Comparison of ENCODE assay signal across 22 cellular contexts in genomic region chr3:119635719-119636118, GRCh38. TPM values are rescaled to one million over a fixed set of nuclear protein-coding genes. Genes with fewer than 3 reads are reported as not detected.
A peak's percentile ranks its signal among the peaks of the same experiment; 100 is the strongest.
DNase-seq lines count a peak whose midpoint lies in the region; ATAC-seq, FAIRE-seq and TF ChIP-seq lines count a peak whose summit lies in the region.
"Had no signal": no experiment of that assay in that cellular context is flagged by ENCODE, and none has a peak within 500 bp of the region (broad histone marks: within the 10 kb centered on the region; RNA-seq: fewer than 3 reads in every experiment).

No MANE protein-coding gene starts in this region.

- H2AFZ ChIP-seq in PC-9, result no peak overlapping the region

- intact Hi-C loops in Right ventricle myocardium superior (cut with DNase I) (loop anchor here (5.0 kb wide), 1 partner anchor 33 kb away; no protein-coding TSS in a partner anchor), PC-9 (cut with micrococcal nuclease; ENCODE audit: unreplicated experiment) (no loop called here)

- H3K27me3 Mint-ChIP-seq in HFFc6 (ENCODE audit: insufficient read depth), result no peaks in the 10 kb centered on the region
- H3K27me3 Mint-ChIP-seq in activated T-cell treated with anti-CD3 and anti-CD28 coated beads, Interleukin-2, amount 50 U/mL, for 72 hours (ENCODE audit: low read depth), result peaks cover 4% of the 10 kb centered on the region
- H3K27me3 Mint-ChIP-seq: activated CD4-positive, alpha-beta T cell treated with anti-CD3 and anti-CD28 coated beads for 36 hours; CD4-positive, CD25-positive, alpha-beta regulatory T cell had no signal

- H2BK5ac ChIP-seq in mesendoderm (ENCODE audit: low read length), result no peak overlapping the region

- TF ChIP-seq CTCF in A549 (IDR thresholded peaks at IDR 0.05) (no peak), HFFc6 (IDR thresholded peaks at IDR 0.05) (no peak), PC-9 (conservative IDR thresholded peaks at IDR 0.05) (no peak)

- CTCF ChIA-PET in A549 (lab: Yijun Ruan, JAX) (interaction anchor here (1.2 kb wide), 1 partner anchor 12 kb away, joined by 5 read pairs; no protein-coding TSS in a partner anchor), PC-9 (lab: Charles Lee) (no interaction called here)

- no peaks in the 10 kb centered on the region for H3K27me3 ChIP-seq in mesendoderm (ENCODE audit: insufficient read depth, low read length, poor library complexity)
- no peaks in the 10 kb centered on the region for H3K27me3 ChIP-seq in PC-9 (ENCODE audit: insufficient read depth, low read depth)
- H3K27me3 ChIP-seq: body of pancreas, MG63, vagina had no signal

- no peak for FAIRE-seq in A549 (lab: Jason Lieb, UNC)
- FAIRE-seq: frontal cortex, TTC549 had no signal

- no peaks in the 10 kb centered on the region for H4K20me1 ChIP-seq in PC-9 (ENCODE audit: insufficient read depth)

- H3K36me3 Mint-ChIP-seq in HFFc6 (ENCODE audit: low read depth), result no peaks in the 10 kb centered on the region
- peaks cover 7 to 11% of the 10 kb centered on the region in 2 donors for H3K36me3 Mint-ChIP-seq in activated T-cell treated with anti-CD3 and anti-CD28 coated beads, Interleukin-2, amount 50 U/mL, for 72 hours (ENCODE audit: insufficient read depth in 2 of 2)

- no peaks in the 10 kb centered on the region for H3K79me1 ChIP-seq in mesendoderm (ENCODE audit: low read length)

- H2AK5ac ChIP-seq in mesendoderm (ENCODE audit: low read length), result no peak overlapping the region

- POLR2A ChIA-PET in A549 (lab: Yijun Ruan, JAX) (no interaction called here), PC-9 (lab: Charles Lee; ENCODE audit: unreplicated experiment) (no interaction called here)

- no peak overlapping the region for H3K56ac ChIP-seq in mesendoderm (ENCODE audit: low read length)

- no peaks in the 10 kb centered on the region for H3K9me3 Mint-ChIP-seq in HFFc6
- H3K9me3 Mint-ChIP-seq in activated T-cell treated with anti-CD3 and anti-CD28 coated beads, Interleukin-2, amount 50 U/mL, for 72 hours, result peaks cover 4 to 5% of the 10 kb centered on the region in 2 donors

- TF ChIP-seq EP300 in A549 (IDR thresholded peaks at IDR 0.05), result no peak

- no peak overlapping the region for H3K9ac ChIP-seq in mesendoderm (ENCODE audit: low read length)

- 91% methylated on average over 9 of the region's 10 CpGs for WGBS in A549 (ENCODE audit: missing lambda C conversion rate)
- no CpG with 5 or more reads among the region's 10 CpGs for WGBS in mesendoderm (ENCODE audit: extremely low coverage, insufficient coverage, low lambda C conversion rate)

- no peaks in the 10 kb centered on the region; the same call in 1 of the 2 replicates for H3K9me2 ChIP-seq in PC-9 (ENCODE audit: insufficient read depth)

- H3K4me1 Mint-ChIP-seq in HFFc6 (ENCODE audit: low read depth), result peaks cover 59% of the 10 kb centered on the region
- H3K4me1 Mint-ChIP-seq in activated T-cell treated with anti-CD3 and anti-CD28 coated beads, Interleukin-2, amount 50 U/mL, for 72 hours (ENCODE audit: low read depth), result peaks cover 34% of the 10 kb centered on the region

- H3K4me1 ChIP-seq in A549 (peaks cover 34% of the 10 kb centered on the region), mesendoderm (ENCODE audit: control insufficient read depth, low read depth, low read length) (peaks cover 4% of the 10 kb centered on the region), PC-9 (replicated peaks; ENCODE audit: insufficient read depth) (peaks cover 15% of the 10 kb centered on the region)

- DNase-seq in A549 (ENCODE audit: low read depth in 1 of 2, low spot score in 1 of 2), result no peak
- no peak for DNase-seq in HFFc6
- no peak for DNase-seq in Right ventricle myocardium superior
- DNase-seq in mesendoderm, result peak; percentile 28
- DNase-seq in PC-9, result no peak
- DNase-seq in MV-4-11 (lab: John Stamatoyannopoulos, UW), result no peak
- no peak for DNase-seq in activated T-cell treated with anti-CD3 and anti-CD28 coated beads, Interleukin-2, amount 50 U/mL, for 72 hours
- DNase-seq: ACHN; activated CD4-positive, alpha-beta T cell treated with anti-CD3 and anti-CD28 coated beads for 36 hours; body of pancreas; CD4-positive, CD25-positive, alpha-beta regulatory T cell; MG63; NCI-H1694 treated with DMSO at 0.1 percent for 48 hours; NK-92 treated with Interleukin-12 subunit alpha and Interleukin-12 subunit beta, amount 100 ng/mL, for 24 hours; RPMI8226; stimulated activated naive CD8-positive, alpha-beta T cell treated with anti-CD3 and anti-CD28 coated beads, Interleukin-15, Interleukin-2, amounts not matched to agents 100 U/mL and 50 U/mL, for 24 hours had no signal

- ATAC-seq in A549 (no peak), Right ventricle myocardium superior (ENCODE audit: poor library complexity) (peak; percentile 1), GM19328 (IDR thresholded peaks at IDR 0.05; ENCODE audit: unreplicated experiment) (no peak)
- ATAC-seq in activated T-cell treated with anti-CD3 and anti-CD28 coated beads, Interleukin-2, amount 50 U/mL, for 72 hours (replicated peaks in 1 of 2), result no peak
- ATAC-seq: activated CD4-positive, alpha-beta T cell treated with anti-CD3 and anti-CD28 coated beads for 36 hours; body of pancreas; sciatic nerve; stimulated activated naive CD8-positive, alpha-beta T cell treated with anti-CD3 and anti-CD28 coated beads, Interleukin-15, Interleukin-2, amounts not matched to agents 100 U/mL and 50 U/mL, for 24 hours had no signal

- no peak overlapping the region for H3K18ac ChIP-seq in mesendoderm (ENCODE audit: low read length)

- H3K4me3 ChIP-seq in A549 (no peak overlapping the region), mesendoderm (ENCODE audit: low read length) (no peak overlapping the region), PC-9 (no peak overlapping the region)
- H3K4me3 ChIP-seq: body of pancreas, MG63, vagina had no signal

- TF ChIP-seq RAD21 in A549 (conservative IDR thresholded peaks at IDR 0.05 in 1 of 2, IDR thresholded peaks at IDR 0.05 in 1 of 2), result no peak

- no peak overlapping the region for H2BK15ac ChIP-seq in mesendoderm (replicated peaks; ENCODE audit: low read depth)

- H3K27ac ChIP-seq in A549, result peak overlapping the region in 1 of 2 experiments; percentile 30; a peak in 2 of 6 replicates
- no peak overlapping the region for H3K27ac ChIP-seq in mesendoderm (ENCODE audit: low read depth, low read length)
- no peak overlapping the region for H3K27ac ChIP-seq in PC-9
- H3K27ac ChIP-seq: vagina had no signal

- H3K4me2 ChIP-seq in A549 (0 out of 3 replicates have a peak overlapping the region, but pooled peaks have one; percentile 29), mesendoderm (ENCODE audit: low read length) (no peak overlapping the region), PC-9 (no peak overlapping the region)

- H3K23ac ChIP-seq in mesendoderm (ENCODE audit: low read length), result no peak overlapping the region

- no peak overlapping the region for H3K4me3 Mint-ChIP-seq in HFFc6
- H3K4me3 Mint-ChIP-seq in activated T-cell treated with anti-CD3 and anti-CD28 coated beads, Interleukin-2, amount 50 U/mL, for 72 hours, result no peak overlapping the region
- H3K4me3 Mint-ChIP-seq: activated CD4-positive, alpha-beta T cell treated with anti-CD3 and anti-CD28 coated beads for 36 hours; activated naive CD8-positive, alpha-beta T cell had no signal

- H2BK120ac ChIP-seq in mesendoderm (ENCODE audit: low read depth, low read length), result no peak overlapping the region

- BruUV-seq in PC-9 (replicated peaks; lab: Mats Ljungman, UMichigan), result no TSS peak

- no peak overlapping the region for H3K4ac ChIP-seq in mesendoderm (ENCODE audit: low read depth, low read length)

- H3K36me3 ChIP-seq in mesendoderm (ENCODE audit: control insufficient read depth, insufficient read depth, low read length) (no peaks in the 10 kb centered on the region), PC-9 (ENCODE audit: low read depth) (no peaks in the 10 kb centered on the region)
- H3K36me3 ChIP-seq: MG63, vagina had no signal

- no peak overlapping the region for H4K5ac ChIP-seq in mesendoderm (ENCODE audit: low read length)

- no peaks in the 10 kb centered on the region for H3F3A ChIP-seq in PC-9 (ENCODE audit: insufficient read depth, low read depth)

- H4K8ac ChIP-seq in mesendoderm (ENCODE audit: low read depth, low read length), result no peak overlapping the region

- TF ChIP-seq POLR2A in A549 (IDR thresholded peaks at IDR 0.05; ENCODE audit: low read length), result no peak

- H3K9me3 ChIP-seq in A549 (no peaks in the 10 kb centered on the region), PC-9 (ENCODE audit: insufficient read depth, low read depth) (no peaks in the 10 kb centered on the region)
- H3K9me3 ChIP-seq: body of pancreas, MG63, vagina had no signal

- H3K27ac Mint-ChIP-seq in HFFc6, result peak overlapping the region; percentile 99
- no peak overlapping the region for H3K27ac Mint-ChIP-seq in activated T-cell treated with anti-CD3 and anti-CD28 coated beads, Interleukin-2, amount 50 U/mL, for 72 hours
- H3K27ac Mint-ChIP-seq: activated CD4-positive, alpha-beta T cell treated with anti-CD3 and anti-CD28 coated beads for 36 hours; activated naive CD8-positive, alpha-beta T cell; CD4-positive, CD25-positive, alpha-beta regulatory T cell had no signal

- H3K79me2 ChIP-seq in mesendoderm (ENCODE audit: control insufficient read depth, insufficient read depth, low read length) (no peaks in the 10 kb centered on the region), PC-9 (ENCODE audit: low read depth) (no peaks in the 10 kb centered on the region)

RNA-seq across cellular contexts. Expression of gene POPDC2, which starts 24.7 kb away (rescaled TPM):
- polyA plus RNA-seq in A549 (2011; rRNA removed), result 0.62 and 1.0 TPM in 2 replicates
- polyA plus RNA-seq in A549 (2012; cell fraction: cytosol; rRNA removed), result 0.34 and 0.37 TPM in 2 replicates
- 1.3 and 2.4 TPM in 2 replicates for polyA plus RNA-seq in A549 (2012; cell fraction: nucleus; rRNA removed)
- polyA plus RNA-seq in A549 (2017; fragmentation: RNase III; extraction: RNeasy Plus Mini Kit Qiagen cat#74134 plus additional on column Dnase treatment), result 0.17 to 0.74 TPM (median 0.54 TPM) in 3 replicates
- 0.66 and 1.1 TPM in 2 replicates for polyA minus RNA-seq in A549 (2011; rRNA and poly(A)+ RNA removed)
- under 1 TPM in 4 of 6 experiments, not detected in 2; 0.14 to 0.98 (median 0.70) TPM for total RNA-seq in HFFc6 (2021; fragmentation: NEBNext Ultra II Directional; extraction: Animal tissue kit (Norgen Biotek cat#: 25700))
- 538 TPM for total RNA-seq in Right ventricle myocardium superior
- polyA plus RNA-seq in mesendoderm (2013, experiment 1 of 2), result 0.25 TPM
- polyA plus RNA-seq in mesendoderm (2013, experiment 2 of 2), result 0.25 TPM
- total RNA-seq in PC-9 (2021), result 3.0 and 3.5 TPM in 2 replicates
- 1 to 10 TPM; 6.6 to 7.2 TPM for total RNA-seq in activated T-cell treated with anti-CD3 and anti-CD28 coated beads, Interleukin-2, amount 50 U/mL, for 72 hours

RNA-seq across cellular contexts. Expression of gene PLA1A, which starts 38.0 kb away (rescaled TPM):
- polyA plus RNA-seq in A549 (2011; rRNA removed) (0.18 and 0.41 TPM in 2 replicates), A549 (2017; fragmentation: RNase III; extraction: RNeasy Plus Mini Kit Qiagen cat#74134 plus additional on column Dnase treatment) (0.12 to 0.17 TPM (median 0.12 TPM) in 3 replicates)
- polyA plus RNA-seq in A549 (2012; cell fraction: cytosol; rRNA removed), result 0.03 and 0.12 TPM in 2 replicates
- 0.10 TPM in 1 of 2 replicates, not detected in the other for polyA plus RNA-seq in A549 (2012; cell fraction: nucleus; rRNA removed)
- 0.39 and 1.4 TPM in 2 replicates for polyA minus RNA-seq in A549 (2011; rRNA and poly(A)+ RNA removed)
- not detected for total RNA-seq in HFFc6 (2021; fragmentation: NEBNext Ultra II Directional; extraction: Animal tissue kit (Norgen Biotek cat#: 25700))
- total RNA-seq in Right ventricle myocardium superior (1.6 TPM), PC-9 (2021) (not detected in 2 replicates)
- 0.08 TPM for polyA plus RNA-seq in mesendoderm (2013, experiment 1 of 2)
- 0.08 TPM for polyA plus RNA-seq in mesendoderm (2013, experiment 2 of 2)
- total RNA-seq in activated T-cell treated with anti-CD3 and anti-CD28 coated beads, Interleukin-2, amount 50 U/mL, for 72 hours, result 1 to 10 TPM in 1 of 2 donors, under 1 TPM in 1; 0.79 to 1.2 TPM
- total RNA-seq: activated CD4-positive, alpha-beta T cell treated with anti-CD3 and anti-CD28 coated beads for 36 hours; CD4-positive, CD25-positive, alpha-beta regulatory T cell had no signal

RNA-seq across cellular contexts. Expression of gene COX17, which starts 41.5 kb away (rescaled TPM):
- 75.7 and 79.0 TPM in 2 replicates for polyA plus RNA-seq in A549 (2011; rRNA removed)
- polyA plus RNA-seq in A549 (2012; cell fraction: cytosol; rRNA removed), result 93.0 and 131 TPM in 2 replicates
- polyA plus RNA-seq in A549 (2012; cell fraction: nucleus; rRNA removed), result 18.5 and 25.4 TPM in 2 replicates
- polyA plus RNA-seq in A549 (2017; fragmentation: RNase III; extraction: RNeasy Plus Mini Kit Qiagen cat#74134 plus additional on column Dnase treatment), result 149 to 157 TPM (median 151 TPM) in 3 replicates
- polyA minus RNA-seq in A549 (2011; rRNA and poly(A)+ RNA removed), result 10.2 and 13.5 TPM in 2 replicates
- total RNA-seq in HFFc6 (2021; fragmentation: NEBNext Ultra II Directional; extraction: Animal tissue kit (Norgen Biotek cat#: 25700)), result 10 to 100 TPM; 28.9 to 41.0 (median 35.2) TPM
- total RNA-seq in Right ventricle myocardium superior, result 168 TPM
- polyA plus RNA-seq in mesendoderm (2013, experiment 1 of 2), result 173 TPM
- polyA plus RNA-seq in mesendoderm (2013, experiment 2 of 2), result 174 TPM
- total RNA-seq in PC-9 (2021), result 57.6 and 61.4 TPM in 2 replicates
- 10 to 100 TPM; 58.5 to 63.9 TPM for total RNA-seq in activated T-cell treated with anti-CD3 and anti-CD28 coated beads, Interleukin-2, amount 50 U/mL, for 72 hours

RNA-seq across cellular contexts. Expression of gene ADPRH, which starts 56.4 kb away (rescaled TPM):
- polyA plus RNA-seq in A549 (2011; rRNA removed) (3.7 and 4.1 TPM in 2 replicates), A549 (2017; fragmentation: RNase III; extraction: RNeasy Plus Mini Kit Qiagen cat#74134 plus additional on column Dnase treatment) (3.3 to 4.2 TPM (median 3.8 TPM) in 3 replicates)
- polyA plus RNA-seq in A549 (2012; cell fraction: cytosol; rRNA removed), result 1.1 and 1.5 TPM in 2 replicates
- 1.2 and 1.6 TPM in 2 replicates for polyA plus RNA-seq in A549 (2012; cell fraction: nucleus; rRNA removed)
- 3.0 and 3.5 TPM in 2 replicates for polyA minus RNA-seq in A549 (2011; rRNA and poly(A)+ RNA removed)
- 1 to 10 TPM in 2 of 6 experiments, under 1 TPM in 4; 0.10 to 1.8 (median 0.19) TPM for total RNA-seq in HFFc6 (2021; fragmentation: NEBNext Ultra II Directional; extraction: Animal tissue kit (Norgen Biotek cat#: 25700))
- total RNA-seq in Right ventricle myocardium superior (12.2 TPM), PC-9 (2021) (1.4 and 1.6 TPM in 2 replicates)
- polyA plus RNA-seq in mesendoderm (2013, experiment 1 of 2), result 2.8 TPM
- polyA plus RNA-seq in mesendoderm (2013, experiment 2 of 2), result 2.5 TPM
- 10 to 100 TPM in 1 of 2 donors, 1 to 10 TPM in 1; 6.3 to 13.8 TPM for total RNA-seq in activated T-cell treated with anti-CD3 and anti-CD28 coated beads, Interleukin-2, amount 50 U/mL, for 72 hours

Comparison
In these comparisons a context has a peak if more than half of its experiments do, and no peak if none do; other contexts are left out.
1. RNA of gene POPDC2, which starts 24.7 kb away (total RNA-seq): 538 TPM in Right ventricle myocardium superior (single experiment); 6.6 to 7.2 TPM in activated T-cell treated with anti-CD3 and anti-CD28 coated beads, Interleukin-2, amount 50 U/mL, for 72 hours, 3.0 to 3.5 TPM in PC-9 and 0.14 to 0.98 TPM in HFFc6; every median in the first group is over 10 times any median in the second.